In genomic region chr1:116477428-116477827, GRCh38 we compare ENCODE assay signal across 29 cellular contexts.
A peak's percentile ranks its signal among the peaks of the same experiment; 100 is the strongest.
DNase-seq lines count a peak whose midpoint lies in the region; ATAC-seq, FAIRE-seq and TF ChIP-seq lines count a peak whose summit lies in the region.
"Had no signal": no experiment of that assay in that cellular context is flagged by ENCODE, and none has a peak within 500 bp of the region (broad histone marks: within the 10 kb centered on the region; RNA-seq: fewer than 3 reads in every experiment).

No MANE protein-coding gene starts in this region.

- H3K27me3 ChIP-seq in ascending aorta (no peaks in the 10 kb centered on the region), pancreas (no peaks in the 10 kb centered on the region)
- H3K27me3 ChIP-seq: sigmoid colon, upper lobe of left lung had no signal

- no peaks in the 10 kb centered on the region for H3K9me3 ChIP-seq in ascending aorta
- H3K9me3 ChIP-seq in pancreas, result no peaks in the 10 kb centered on the region
- H3K9me3 ChIP-seq: sigmoid colon, upper lobe of left lung had no signal

- H3K4me1 Mint-ChIP-seq in naive thymus-derived CD8-positive, alpha-beta T cell, result no peaks in the 10 kb centered on the region
- H3K4me1 Mint-ChIP-seq: activated naive CD4-positive, alpha-beta T cell treated with anti-CD3 and anti-CD28 coated beads, Interleukin-2, amount 50 U/mL, for 24 hours had no signal

- 6 to 11% methylated on average over 3 of the region's 3 CpGs for WGBS in pancreas, 2 donors

- H3K27ac ChIP-seq in 22Rv1, result peak overlapping the region; percentile 72
- peak overlapping the region; percentile 39 to 45 for H3K27ac ChIP-seq in ascending aorta
- peak overlapping the region; percentile 74 to 92 (median 79) for H3K27ac ChIP-seq in pancreas
- H3K27ac ChIP-seq: HL-60, parathyroid adenoma, RWPE1, sigmoid colon, upper lobe of left lung had no signal

- TF ChIP-seq CTCF in 22Rv1 (IDR thresholded peaks at IDR 0.05), result no peak
- TF ChIP-seq CTCF in ascending aorta (IDR thresholded peaks at IDR 0.05), result no peak
- peak in 1 of 4 donors; percentile 17 for TF ChIP-seq CTCF in pancreas (IDR thresholded peaks at IDR 0.05)

- intact Hi-C loops in ascending aorta (cut with DNase I) (no loop called here), left ventricle myocardium superior (cut with micrococcal nuclease) (no loop called here), pancreas (cut with DNase I) (loop anchor here in 2 of 3 donors (10.0 kb wide), 1 partner anchor 63 kb away; no protein-coding TSS in a partner anchor)

- H3K27ac Mint-ChIP-seq in naive thymus-derived CD8-positive, alpha-beta T cell, result no peak overlapping the region
- H3K27ac Mint-ChIP-seq: activated naive CD4-positive, alpha-beta T cell treated with anti-CD3 and anti-CD28 coated beads, Interleukin-2, amount 50 U/mL, for 24 hours; nephron progenitor cell; WTC11 had no signal

- peak; percentile 55 for ATAC-seq in left ventricle myocardium superior
- ATAC-seq in pancreas, result peak; percentile 41 to 65 (median 54)
- no peak for ATAC-seq in HG02759 (IDR thresholded peaks at IDR 0.05; ENCODE audit: unreplicated experiment)
- no peak for ATAC-seq in naive thymus-derived CD8-positive, alpha-beta T cell
- ATAC-seq: WTC11 had no signal

- DNase-seq in ascending aorta (ENCODE audit: low spot score in 2 of 2), result no peak
- DNase-seq in left ventricle myocardium superior, result no peak
- peak in 3 of 6 donors; percentile 60 to 64 (median 62) for DNase-seq in pancreas
- DNase-seq in hypothalamus (lab: John Stamatoyannopoulos, UW), result no peak
- no peak for DNase-seq in GM19240 (ENCODE audit: insufficient read length, low spot score)
- no peak for DNase-seq in naive thymus-derived CD8-positive, alpha-beta T cell
- DNase-seq: activated CD4-positive, alpha-beta T cell treated with anti-CD3 and anti-CD28 coated beads, Interleukin-2, amount 50 U/mL, for 4 hours; activated CD8-positive, alpha-beta memory T cell treated with anti-CD3 and anti-CD28 coated beads, Interleukin-2, amount 50 U/mL, for 4 hours; AML-193; caudate nucleus; GDM1; NCI-H1105 treated with DMSO at 0.1 percent for 48 hours; NCI-H2029 treated with DMSO at 0.1 percent for 48 hours; NCI-H2227 treated with DMSO at 0.1 percent for 48 hours; nephron progenitor cell; sigmoid colon; T-helper 9 cell; upper lobe of left lung had no signal

- no peak for FAIRE-seq in pancreas (lab: Jason Lieb, UNC)
- FAIRE-seq: A204.1, endothelial cell of umbilical vein, GM18507, H54 had no signal

- no peaks in the 10 kb centered on the region for H3K27me3 Mint-ChIP-seq in naive thymus-derived CD8-positive, alpha-beta T cell
- H3K27me3 Mint-ChIP-seq: activated naive CD4-positive, alpha-beta T cell treated with anti-CD3 and anti-CD28 coated beads, Interleukin-2, amount 50 U/mL, for 24 hours had no signal

- POLR2A ChIA-PET in naive thymus-derived CD8-positive, alpha-beta T cell (lab: Charles Lee), result no interaction called here

- no peaks in the 10 kb centered on the region for H3K9me3 Mint-ChIP-seq in naive thymus-derived CD8-positive, alpha-beta T cell
- H3K9me3 Mint-ChIP-seq: activated naive CD4-positive, alpha-beta T cell treated with anti-CD3 and anti-CD28 coated beads, Interleukin-2, amount 50 U/mL, for 24 hours; nephron progenitor cell had no signal

- H3K4me3 Mint-ChIP-seq in naive thymus-derived CD8-positive, alpha-beta T cell, result no peak overlapping the region
- H3K4me3 Mint-ChIP-seq: activated naive CD4-positive, alpha-beta T cell treated with anti-CD3 and anti-CD28 coated beads, Interleukin-2, amount 50 U/mL, for 24 hours; nephron progenitor cell; WTC11 had no signal

- H3K4me3 ChIP-seq in ascending aorta, result no peak overlapping the region
- no peak overlapping the region for H3K4me3 ChIP-seq in pancreas
- H3K4me3 ChIP-seq: sigmoid colon, upper lobe of left lung had no signal

- H3K4me1 ChIP-seq in ascending aorta (peaks cover 5 to 10% of the 10 kb centered on the region in 2 donors), pancreas (peaks cover 23 to 39% (median 31%) of the 10 kb centered on the region in 3 donors)
- H3K4me1 ChIP-seq: sigmoid colon, upper lobe of left lung had no signal

- peaks cover 0 to 2% (median 0%) of the 10 kb centered on the region in 3 donors for H3K36me3 Mint-ChIP-seq in naive thymus-derived CD8-positive, alpha-beta T cell
- H3K36me3 Mint-ChIP-seq: activated naive CD4-positive, alpha-beta T cell treated with anti-CD3 and anti-CD28 coated beads, Interleukin-2, amount 50 U/mL, for 24 hours; WTC11 had no signal

- no peaks in the 10 kb centered on the region for H3K36me3 ChIP-seq in ascending aorta
- H3K36me3 ChIP-seq in pancreas, result no peaks in the 10 kb centered on the region
- H3K36me3 ChIP-seq: sigmoid colon, upper lobe of left lung had no signal

Comparison
In these comparisons a context has a peak if more than half of its experiments do, and no peak if none do; other contexts are left out.
1. ATAC-seq: peak in left ventricle myocardium superior (single experiment) and pancreas (4 of 4); none in HG02759 (single experiment) and naive thymus-derived CD8-positive, alpha-beta T cell (0 of 2).
2. intact Hi-C loops: an anchor here in pancreas (10.0 kb wide); none called in ascending aorta and left ventricle myocardium superior.
3. Peak in every context shown above with its lines, with median percentiles within 50 percentile points of each other: H3K27ac ChIP-seq.